In genomic region chr21:33121715-33122475, GRCh38 we compare ENCODE assay signal across 9 cellular contexts. TPM values are rescaled to one million over a fixed set of nuclear protein-coding genes. Genes with fewer than 3 reads are reported as not detected.
DNase-seq lines count a peak whose midpoint lies in the region; ATAC-seq and TF ChIP-seq lines count a peak whose summit lies in the region.
"Had no signal": no experiment of that assay in that cellular context is flagged by ENCODE, and none has a peak within 500 bp of the region (broad histone marks: within the 10 kb centered on the region; RNA-seq: fewer than 3 reads in every experiment).

No MANE protein-coding gene starts in this region.

- no peaks in the 10 kb centered on the region for H3K4me1 ChIP-seq in neuronal stem cell (ENCODE audit: control insufficient read depth in 2 of 2, insufficient read depth in 1 of 2, low read depth in 1 of 2, low read length in 2 of 2)

- no peak overlapping the region for H4K8ac ChIP-seq in neuronal stem cell (ENCODE audit: low read depth, low read length)

- H3K18ac ChIP-seq in neuronal stem cell (ENCODE audit: low read length): no peak overlapping the region

- WGBS in neuronal stem cell (ENCODE audit: extremely low coverage in 2 of 2, insufficient read length in 2 of 2, insufficient replicate concordance in 1 of 2), 2 donors: no CpG with 5 or more reads among the region's 13 CpGs

- H3K27ac ChIP-seq in neuronal stem cell (replicated peaks; ENCODE audit: low read length): no peak overlapping the region

- H3K9ac ChIP-seq in neuronal stem cell (ENCODE audit: low read depth, low read length, poor library complexity): no peak overlapping the region

- H3K79me1 ChIP-seq in neuronal stem cell (ENCODE audit: low read depth, low read length): no peaks in the 10 kb centered on the region

- no peak overlapping the region for H4K91ac ChIP-seq in neuronal stem cell (ENCODE audit: low read depth, low read length, poor library complexity)

- H2AFZ ChIP-seq in neuronal stem cell (ENCODE audit: low read length): no peak overlapping the region

- DNase-seq in NCI-H345 (lab: John Stamatoyannopoulos, UW): peak; percentile 7
- no peak for DNase-seq in NCI-H345 treated with DMSO at 0.1 percent for 48 hours (lab: John Stamatoyannopoulos, UW; ENCODE audit: unreplicated experiment)
- peak; percentile 77 for DNase-seq in NCI-H524 treated with DMSO at 0.1 percent for 48 hours (lab: John Stamatoyannopoulos, UW)
- DNase-seq in cardiac fibroblast (ENCODE audit: low read depth in 2 of 2): peak; percentile 13 to 31
- peak; percentile 56 for DNase-seq in neuronal stem cell (ENCODE audit: low spot score)
- DNase-seq: naive B cell had no signal

- H3K23ac ChIP-seq in neuronal stem cell (ENCODE audit: low read depth, low read length, poor library complexity): no peak overlapping the region

- H3K14ac ChIP-seq in neuronal stem cell (ENCODE audit: low read length): no peak overlapping the region

- no peak overlapping the region for H2BK15ac ChIP-seq in neuronal stem cell (ENCODE audit: low read length)

- no peak overlapping the region for H3K4ac ChIP-seq in neuronal stem cell (ENCODE audit: low read length)

- H2AK5ac ChIP-seq in neuronal stem cell (ENCODE audit: low read depth, low read length): no peak overlapping the region

- H3K9me3 ChIP-seq in neuronal stem cell (replicated peaks in 1 of 2; ENCODE audit: control insufficient read depth in 2 of 2, insufficient read depth in 1 of 2, low read depth in 1 of 2, low read length in 2 of 2): no peaks in the 10 kb centered on the region

- no peak overlapping the region for H2BK5ac ChIP-seq in neuronal stem cell (ENCODE audit: low read length)

- H3K36me3 ChIP-seq in neuronal stem cell (replicated peaks in 1 of 2; ENCODE audit: control insufficient read depth in 2 of 2, insufficient read depth in 2 of 2, low read length in 2 of 2): no peaks in the 10 kb centered on the region

- no peak overlapping the region for H2BK120ac ChIP-seq in neuronal stem cell (ENCODE audit: low read depth, low read length)

- no peak for TF ChIP-seq CTCF in cardiac fibroblast (IDR thresholded peaks at IDR 0.05; ENCODE audit: low read depth, low read length)

- H3K4me3 ChIP-seq in cardiac fibroblast (replicated peaks in 1 of 2; ENCODE audit: low read depth in 2 of 2, low read length in 2 of 2): no peak overlapping the region
- no peak overlapping the region for H3K4me3 ChIP-seq in neuronal stem cell (ENCODE audit: low read length in 2 of 2)

- no peak overlapping the region for H3K4me2 ChIP-seq in neuronal stem cell (ENCODE audit: insufficient read depth, low read length, poor library complexity, severe bottlenecking)

- H2BK12ac ChIP-seq in neuronal stem cell (ENCODE audit: low read length): no peak overlapping the region

- ATAC-seq in HG03025 (IDR thresholded peaks at IDR 0.05; ENCODE audit: low FRiP score, unreplicated experiment): no peak
- ATAC-seq in GM19324 (IDR thresholded peaks at IDR 0.05; ENCODE audit: low FRiP score, unreplicated experiment): no peak
- ATAC-seq in GM21447 (IDR thresholded peaks at IDR 0.05; ENCODE audit: unreplicated experiment): no peak

- peaks cover 3 to 91% (median 22%) of the 10 kb centered on the region in 3 experiments for H3K27me3 ChIP-seq in neuronal stem cell (ENCODE audit: control insufficient read depth in 3 of 3, insufficient read depth in 3 of 3, low read depth in 1 of 3, low read length in 3 of 3)

RNA-seq across cellular contexts. Expression of gene OLIG1, which starts 52.0 kb away (rescaled TPM):
- 0.11 TPM for polyA plus RNA-seq in neuronal stem cell (2013, experiment 1 of 2)
- not detected for polyA plus RNA-seq in neuronal stem cell (2013, experiment 2 of 2)
